ENCODE assay signal across 9 cellular contexts in the genomic region with DNA sequence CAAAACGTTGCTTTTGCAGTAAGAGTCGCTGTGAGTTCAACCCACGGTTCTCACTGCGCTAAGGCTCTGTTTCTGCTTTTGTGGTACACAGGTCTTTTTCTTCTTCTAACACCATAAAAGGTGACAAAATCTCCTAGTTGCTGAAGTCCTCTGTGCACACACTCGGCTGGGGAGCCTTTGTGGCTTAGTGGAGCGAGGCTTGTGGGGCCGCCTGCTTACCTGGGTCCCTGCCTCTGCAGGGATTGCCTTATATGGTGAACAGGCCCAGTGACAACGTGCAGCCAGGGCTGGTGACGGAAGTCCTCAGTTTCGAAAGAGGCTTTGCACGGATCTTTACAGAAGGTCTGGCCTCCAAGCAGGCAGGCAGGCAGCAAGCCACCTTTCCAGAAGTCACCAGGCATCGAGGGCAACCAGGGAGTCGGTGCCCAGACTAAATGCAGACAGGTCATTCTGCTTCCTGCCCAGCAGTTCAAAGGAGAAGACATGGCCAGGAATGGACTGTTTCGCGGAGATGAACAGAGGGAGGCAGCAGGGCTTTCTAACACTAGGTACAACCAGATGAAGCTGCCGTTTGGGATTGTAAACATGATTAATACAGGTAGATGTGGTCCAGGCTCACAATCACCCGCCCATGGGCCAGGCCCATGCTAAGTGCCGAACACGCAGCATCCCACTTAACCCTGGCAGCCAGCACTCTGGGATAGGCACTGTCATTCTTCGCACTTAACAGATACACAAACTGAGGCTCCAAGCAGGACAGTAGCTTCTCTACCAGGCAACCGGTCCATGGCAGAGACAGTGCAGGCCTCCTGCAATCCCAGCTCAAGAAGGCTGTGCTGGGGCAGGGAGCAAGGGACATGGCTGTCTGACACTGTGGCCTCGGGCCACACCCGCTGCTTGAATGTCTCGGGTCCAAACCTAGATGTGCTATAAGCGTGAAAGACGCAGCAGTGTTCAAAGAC. TPM values are rescaled to one million over a fixed set of nuclear protein-coding genes. Genes with fewer than 3 reads are reported as not detected.
DNase-seq lines count a peak whose midpoint lies in the region; ATAC-seq and TF ChIP-seq lines count a peak whose summit lies in the region.
"Had no signal": no experiment of that assay in that cellular context is flagged by ENCODE, and none has a peak within 500 bp of the region (broad histone marks: within the 10 kb centered on the region; RNA-seq: fewer than 3 reads in every experiment).

No MANE protein-coding gene starts in this region.

- H3K9me3 ChIP-seq in CD4-positive, alpha-beta T cell (ENCODE audit: control insufficient read depth, low read length), result no peaks in the 10 kb centered on the region
- no peaks in the 10 kb centered on the region for H3K9me3 ChIP-seq in SJCRH30 (replicated peaks)

- no peaks in the 10 kb centered on the region for H3K27me3 Mint-ChIP-seq in CD4-positive, alpha-beta T cell
- no peaks in the 10 kb centered on the region for H3K27me3 Mint-ChIP-seq in activated B cell treated with CpG ODN at 0.5 μM for 24 hours

- intact Hi-C loops in CD4-positive, alpha-beta T cell (cut with DNase I, micrococcal nuclease), result loop anchor here (5.0 to 10.0 kb wide), 2 partner anchors 42 to 50 kb away; no protein-coding TSS in a partner anchor
- intact Hi-C loops in activated B cell treated with CpG ODN at 0.5 μM for 24 hours (cut with micrococcal nuclease), result loop anchor here (2.0 kb wide), 2 partner anchors 40 to 48 kb away; no protein-coding TSS in a partner anchor

- POLR2A ChIA-PET in CD4-positive, alpha-beta T cell (lab: Charles Lee), result interaction anchor here (0.6 to 2.3 kb wide), 21 partner anchors 10 to 512 kb away, joined by 3 to 20 read pairs (median 4); partner anchors contain the start of genes COTL1, KIAA0513, KLHL36 and MEAK7
- POLR2A ChIA-PET in activated B cell treated with CpG ODN at 0.5 μM for 24 hours (lab: Charles Lee), result interaction anchor here (0.6 to 5.7 kb wide), 15 partner anchors 10 to 211 kb away, joined by 3 to 82 read pairs (median 12); partner anchors contain the start of genes COTL1, KLHL36 and MEAK7

- peaks cover 80% of the 10 kb centered on the region for H3K4me1 Mint-ChIP-seq in CD4-positive, alpha-beta T cell (ENCODE audit: low read depth)
- H3K4me1 Mint-ChIP-seq in activated B cell treated with CpG ODN at 0.5 μM for 24 hours, result peaks cover 35% of the 10 kb centered on the region

- peak overlapping the region; percentile 87 for H3K27ac Mint-ChIP-seq in CD4-positive, alpha-beta T cell
- peak overlapping the region; percentile 95 for H3K27ac Mint-ChIP-seq in activated B cell treated with CpG ODN at 0.5 μM for 24 hours

- peak; percentile 69 to 83 (median 78) for DNase-seq in CD4-positive, alpha-beta T cell
- DNase-seq in activated B cell treated with CpG ODN at 0.5 μM for 24 hours, result peak; percentile 53
- DNase-seq in effector CD4-positive, alpha-beta T cell, result peak; percentile 74
- peak; percentile 66 to 82 for DNase-seq in stimulated activated CD4-positive, alpha-beta T cell treated with anti-CD3 and anti-CD28 coated beads, Interleukin-4, amount 100 ng/mL, for 4 hours
- no peak for DNase-seq in SHP77 (lab: John Stamatoyannopoulos, UW)
- DNase-seq in SJCRH30, result no peak
- DNase-seq: DND-41 had no signal

- H3K4me3 ChIP-seq in SJCRH30, result no peak overlapping the region

- H3K9me3 Mint-ChIP-seq in CD4-positive, alpha-beta T cell, result no peaks in the 10 kb centered on the region
- H3K9me3 Mint-ChIP-seq in activated B cell treated with CpG ODN at 0.5 μM for 24 hours, result no peaks in the 10 kb centered on the region

- H3K36me3 ChIP-seq in SJCRH30, result no peaks in the 10 kb centered on the region

- peak overlapping the region; percentile 74 for H3K27ac ChIP-seq in CD4-positive, alpha-beta T cell (ENCODE audit: low read depth, low read length)
- no peak overlapping the region for H3K27ac ChIP-seq in SJCRH30

- no peak for TF ChIP-seq CTCF in CD4-positive, alpha-beta T cell (IDR thresholded peaks at IDR 0.05)
- no peak for TF ChIP-seq CTCF in activated B cell treated with CpG ODN at 0.5 μM for 24 hours (IDR thresholded peaks at IDR 0.05)

- H3K4me3 Mint-ChIP-seq in CD4-positive, alpha-beta T cell, result peak overlapping the region; percentile 57
- H3K4me3 Mint-ChIP-seq in activated B cell treated with CpG ODN at 0.5 μM for 24 hours, result peak overlapping the region; percentile 21

- H3K27me3 ChIP-seq in CD4-positive, alpha-beta T cell (ENCODE audit: control insufficient read depth, insufficient read depth, low read length), result no peaks in the 10 kb centered on the region
- H3K27me3 ChIP-seq in SJCRH30, result no peaks in the 10 kb centered on the region

- H3K36me3 Mint-ChIP-seq in CD4-positive, alpha-beta T cell (ENCODE audit: low read depth), result no peaks in the 10 kb centered on the region
- no peaks in the 10 kb centered on the region for H3K36me3 Mint-ChIP-seq in activated B cell treated with CpG ODN at 0.5 μM for 24 hours (ENCODE audit: low read depth)

- CTCF ChIA-PET in CD4-positive, alpha-beta T cell (lab: Charles Lee), result interaction anchor here (1.1 to 1.4 kb wide), 3 partner anchors 9 to 107 kb away, joined by 3 to 16 read pairs (median 3); no protein-coding TSS in a partner anchor
- CTCF ChIA-PET in activated B cell treated with CpG ODN at 0.5 μM for 24 hours (lab: Charles Lee), result interaction anchor here (0.6 to 11.1 kb wide), 5 partner anchors 79 to 157 kb away, joined by 3 to 166 read pairs (median 3); no protein-coding TSS in a partner anchor

- peaks cover 2% of the 10 kb centered on the region; the same call in 1 of the 2 replicates for H3K4me1 ChIP-seq in SJCRH30

- peak; percentile 89 for ATAC-seq in CD4-positive, alpha-beta T cell (ENCODE audit: poor library complexity)
- ATAC-seq in GM19452 (IDR thresholded peaks at IDR 0.05; ENCODE audit: unreplicated experiment) (peak; percentile 84), HG03558 (IDR thresholded peaks at IDR 0.05; ENCODE audit: extremely low read depth, unreplicated experiment) (peak; percentile 66), activated B cell treated with CpG ODN at 0.5 μM for 24 hours (ENCODE audit: low read depth) (peak; percentile 94)

RNA-seq across cellular contexts. Expression of gene MEAK7, which starts 10.7 kb away (rescaled TPM):
- total RNA-seq in CD4-positive, alpha-beta T cell, result 1 to 10 TPM; 1.9 to 3.7 TPM
- 9.8 and 15.0 TPM in 2 replicates for total RNA-seq in activated B cell treated with CpG ODN at 0.5 μM for 24 hours
- total RNA-seq in SJCRH30 (2014; rRNA removed; shearing (Covaris generic)), result 4.8 and 5.1 TPM in 2 replicates

Comparison
In these comparisons a context has a peak if more than half of its experiments do, and no peak if none do; other contexts are left out.
1. DNase-seq: peak in CD4-positive, alpha-beta T cell (10 of 10), activated B cell treated with CpG ODN at 0.5 μM for 24 hours (single experiment), effector CD4-positive, alpha-beta T cell (single experiment) and stimulated activated CD4-positive, alpha-beta T cell treated with anti-CD3 and anti-CD28 coated beads, Interleukin-4, amount 100 ng/mL, for 4 hours (2 of 2); none in SHP77 (0 of 2) and SJCRH30 (0 of 2).
2. Peak in every context shown above with its lines, with median percentiles within 50 percentile points of each other: ATAC-seq.